Comparison of ENCODE assay signal across 10 cellular contexts in the genomic region with DNA sequence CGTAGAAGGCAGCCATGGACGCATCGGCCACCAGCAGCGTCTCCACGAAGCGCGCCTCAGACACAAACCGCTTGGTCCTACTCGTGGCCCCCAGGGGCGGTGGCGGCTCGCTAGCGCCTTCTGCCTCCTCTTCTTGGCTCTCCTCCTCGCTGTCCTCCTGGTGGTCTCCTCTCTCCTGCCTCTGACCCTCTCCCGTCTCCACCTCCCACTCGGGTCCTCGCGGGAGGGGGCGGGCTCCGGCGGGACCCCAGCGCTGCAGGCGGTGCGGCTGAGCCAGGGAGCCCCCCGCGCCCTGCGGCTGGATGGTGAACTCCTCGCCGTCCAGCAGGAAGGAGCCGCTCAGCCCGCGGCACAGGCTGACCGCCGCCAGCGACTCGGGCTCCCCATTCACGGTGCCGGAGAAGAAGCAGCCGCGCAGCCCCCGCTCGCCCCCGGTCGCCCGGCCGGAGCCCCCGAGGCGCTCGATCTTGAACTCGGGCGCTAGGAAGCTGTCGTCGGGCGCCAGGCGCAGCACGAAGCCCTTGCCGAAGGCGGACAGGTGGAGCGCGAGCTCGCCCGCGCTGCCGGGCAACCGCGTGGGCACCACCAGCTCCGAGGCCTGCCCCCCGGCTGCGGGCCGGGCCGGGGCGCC. TPM values are rescaled to one million over a fixed set of nuclear protein-coding genes. Genes with fewer than 3 reads are reported as not detected.
A peak's percentile ranks its signal among the peaks of the same experiment; 100 is the strongest.
DNase-seq lines count a peak whose midpoint lies in the region; ATAC-seq and TF ChIP-seq lines count a peak whose summit lies in the region.
"Had no signal": no experiment of that assay in that cellular context is flagged by ENCODE, and none has a peak within 500 bp of the region (broad histone marks: within the 10 kb centered on the region; RNA-seq: fewer than 3 reads in every experiment).

No MANE protein-coding gene starts in this region.

- CTCF ChIA-PET in PC-9 (lab: Charles Lee), result no interaction called here

- H2AFZ ChIP-seq in neural cell (ENCODE audit: low read depth, low read length) (no peak overlapping the region), PC-9 (no peak overlapping the region)

- H3K36me3 ChIP-seq in neural cell (ENCODE audit: insufficient read depth, low read length) (no peaks in the 10 kb centered on the region), PC-9 (ENCODE audit: low read depth) (no peaks in the 10 kb centered on the region)
- H3K36me3 ChIP-seq: neutrophil had no signal

- H3F3A ChIP-seq in neural cell (ENCODE audit: insufficient read depth, low read length, poor library complexity, severe bottlenecking) (no peaks in the 10 kb centered on the region), PC-9 (ENCODE audit: insufficient read depth, low read depth) (no peaks in the 10 kb centered on the region; the same call in 1 of the 2 replicates)

- POLR2A ChIA-PET in PC-9 (lab: Charles Lee; ENCODE audit: unreplicated experiment), result no interaction called here

- no peak for TF ChIP-seq EP300 in neural cell (conservative IDR thresholded peaks at IDR 0.05; ENCODE audit: poor library complexity, severe bottlenecking)

- H3K9me3 ChIP-seq in neural cell (ENCODE audit: low read length), result no peaks in the 10 kb centered on the region
- H3K9me3 ChIP-seq in PC-9 (ENCODE audit: insufficient read depth, low read depth), result no peaks in the 10 kb centered on the region
- H3K9me3 ChIP-seq: neutrophil had no signal

- intact Hi-C loops in PC-9 (cut with micrococcal nuclease; ENCODE audit: unreplicated experiment), result no loop called here

- TF ChIP-seq CTCF in AG10803 (conservative IDR thresholded peaks at IDR 0.05; ENCODE audit: low read length), result peak; percentile 11; the same call in 1 of the 2 replicates
- TF ChIP-seq CTCF in epithelial cell of proximal tubule (conservative IDR thresholded peaks at IDR 0.05; ENCODE audit: low read depth, low read length), result no peak
- TF ChIP-seq CTCF in neural cell (IDR thresholded peaks at IDR 0.05; ENCODE audit: poor library complexity, severe bottlenecking), result peak; percentile 53
- TF ChIP-seq CTCF in PC-9 (conservative IDR thresholded peaks at IDR 0.05), result no peak

- H4K20me1 ChIP-seq in neural cell (ENCODE audit: insufficient read depth), result no peaks in the 10 kb centered on the region
- no peaks in the 10 kb centered on the region for H4K20me1 ChIP-seq in PC-9 (ENCODE audit: insufficient read depth)

- TF ChIP-seq RAD21 in neural cell (conservative IDR thresholded peaks at IDR 0.05), result no peak

- H3K9ac ChIP-seq in neural cell (ENCODE audit: low read length), result peak overlapping the region; percentile 50

- H3K4me1 ChIP-seq in PC-9 (replicated peaks; ENCODE audit: insufficient read depth), result no peaks in the 10 kb centered on the region

- H3K27me3 ChIP-seq in neural cell (ENCODE audit: insufficient read depth, low read depth, low read length), result peaks cover 49% of the 10 kb centered on the region
- H3K27me3 ChIP-seq in PC-9 (ENCODE audit: insufficient read depth, low read depth), result peaks cover 69% of the 10 kb centered on the region

- H3K79me2 ChIP-seq in neural cell (replicated peaks; ENCODE audit: insufficient read depth, low read length) (no peaks in the 10 kb centered on the region), PC-9 (ENCODE audit: low read depth) (no peaks in the 10 kb centered on the region)

- H3K4me3 ChIP-seq in AG10803 (ENCODE audit: low read length) (no peak overlapping the region), epithelial cell of proximal tubule (ENCODE audit: low read depth, low read length) (peak overlapping the region; percentile 5), neural cell (ENCODE audit: low read length) (peak overlapping the region; percentile 69), PC-9 (no peak overlapping the region)

- ATAC-seq in GM19328 (IDR thresholded peaks at IDR 0.05; ENCODE audit: unreplicated experiment), result no peak

- H3K4me2 ChIP-seq in neural cell (ENCODE audit: low read length) (no peak overlapping the region), PC-9 (no peak overlapping the region)

- no TSS peak for BruUV-seq in PC-9 (replicated peaks; lab: Mats Ljungman, UMichigan)

- no peak for DNase-seq in AG10803 (ENCODE audit: low read depth)
- peak; percentile 55 for DNase-seq in NCI-H1105 (lab: John Stamatoyannopoulos, UW)
- DNase-seq in epithelial cell of proximal tubule (ENCODE audit: low read depth), result no peak
- no peak for DNase-seq in HuH-7 (ENCODE audit: low spot score)
- no peak for DNase-seq in pons (ENCODE audit: low spot score)
- DNase-seq in PC-9, result no peak

- H3K9me2 ChIP-seq in neural cell (ENCODE audit: insufficient read depth, low read length), result no peaks in the 10 kb centered on the region
- H3K9me2 ChIP-seq in PC-9 (ENCODE audit: insufficient read depth), result no peaks in the 10 kb centered on the region

- no peak overlapping the region for H3K27ac ChIP-seq in neural cell (ENCODE audit: low read length)
- H3K27ac ChIP-seq in PC-9, result no peak overlapping the region
- H3K27ac ChIP-seq: neutrophil had no signal

TF ChIP-seq in neural cell, 6 proteins besides CTCF, POLR2A, EP300 and RAD21:
- peak; percentile 42 for TF ChIP-seq SMC3 (conservative IDR thresholded peaks at IDR 0.05; ENCODE audit: poor library complexity)
- no peak for TF ChIP-seq EZH2 (IDR thresholded peaks at IDR 0.05; ENCODE audit: borderline replicate concordance, insufficient read depth, low read length, poor library complexity, severe bottlenecking)

RNA-seq across cellular contexts. Expression of a gene that starts 0.7 kb away (rescaled TPM):
- total RNA-seq in epithelial cell of proximal tubule, result not detected in 2 replicates
- polyA plus RNA-seq in neural cell, result 0.12 and 0.94 TPM in 2 replicates
- 0.58 and 0.97 TPM in 2 replicates for polyA minus RNA-seq in neural cell
- not detected in 2 replicates for total RNA-seq in PC-9 (2021)
- total RNA-seq: activated T-helper 2 cell treated with anti-CD3 and anti-CD28 coated beads, Interferon-gamma antibody, Interleukin-2, Interleukin-4, amounts not matched to agents 10 μg/mL and 5 μg/mL and 100 μg/mL, durations not matched to agents 14 hours and 24 hours and 36 hours had no signal

RNA-seq across cellular contexts. Expression of a gene that starts 20.7 kb away (rescaled TPM):
- total RNA-seq in epithelial cell of proximal tubule (0.58 and 2.4 TPM in 2 replicates), PC-9 (2021) (1.8 and 2.2 TPM in 2 replicates)
- 1.1 TPM in 2 replicates for polyA plus RNA-seq in neural cell
- polyA minus RNA-seq in neural cell, result 2.0 and 2.4 TPM in 2 replicates
- total RNA-seq: activated T-helper 2 cell treated with anti-CD3 and anti-CD28 coated beads, Interferon-gamma antibody, Interleukin-2, Interleukin-4, amounts not matched to agents 10 μg/mL and 5 μg/mL and 100 μg/mL, durations not matched to agents 14 hours and 24 hours and 36 hours had no signal

Comparison
In these comparisons a context has a peak if more than half of its experiments do, and no peak if none do; other contexts are left out.
1. H3K4me3 ChIP-seq: peak in epithelial cell of proximal tubule (single experiment) and neural cell (single experiment); none in AG10803 (single experiment) and PC-9 (single experiment).
2. CTCF ChIP-seq: peak in AG10803 (single experiment) and neural cell (single experiment); none in epithelial cell of proximal tubule (single experiment) and PC-9 (single experiment).